8 cellular contexts compared by ENCODE assay signal in genomic region chr17:58657962-58658803, GRCh38. TPM values are rescaled to one million over a fixed set of nuclear protein-coding genes. Genes with fewer than 3 reads are reported as not detected.
A peak's percentile ranks its signal among the peaks of the same experiment; 100 is the strongest.
DNase-seq lines count a peak whose midpoint lies in the region; ATAC-seq, FAIRE-seq and TF ChIP-seq lines count a peak whose summit lies in the region.
"Not testable (repeated sequence)": the region's sequence is repeated elsewhere in the genome, so short reads cannot be mapped to it uniquely, and the experiment has no call there.

No MANE protein-coding gene starts in this region.

- intact Hi-C loops in HepG2 (cut with micrococcal nuclease; ENCODE audit: unreplicated experiment), result not testable (repeated sequence)

- not testable (repeated sequence) for TF ChIP-seq RAD21 in H1 (IDR thresholded peaks at IDR 0.05 in 1 of 2, conservative IDR thresholded peaks at IDR 0.05 in 1 of 2; ENCODE audit: low read depth in 2 of 2, low read length in 2 of 2); HepG2 (CRISPR knock-in tag; IDR thresholded peaks at IDR 0.05)

- TF ChIP-seq EP300 in H1 (IDR thresholded peaks at IDR 0.05; ENCODE audit: borderline replicate concordance in 1 of 2, low read depth in 2 of 2, low read length in 2 of 2); HepG2 (IDR thresholded peaks at IDR 0.05; ENCODE audit: low read depth in 2 of 2, low read length in 2 of 2); HepG2 (CRISPR knock-in tag; IDR thresholded peaks at IDR 0.05; ENCODE audit: borderline replicate concordance); tibial nerve (IDR thresholded peaks at IDR 0.05): not testable (repeated sequence)

- not testable (repeated sequence) for H4K20me1 ChIP-seq in SU-DHL-6 (ENCODE audit: low read depth, low read length); H1 (replicated peaks in 1 of 2; ENCODE audit: control insufficient read depth in 1 of 2, insufficient read depth in 2 of 2, low read length in 2 of 2); HepG2 (ENCODE audit: insufficient read depth, low read length)

- not testable (repeated sequence) for H3K4ac ChIP-seq in H1 (replicated peaks; ENCODE audit: insufficient read length, low read depth, low read length)

- peak; percentile 18 for DNase-seq in ELF-1 (ENCODE audit: low read depth, low spot score)
- not testable (repeated sequence) for DNase-seq in LNCaP clone FGC (ENCODE audit: low read depth); HepG2 (ENCODE audit: low spot score); tibial nerve (ENCODE audit: low spot score in 2 of 2)
- DNase-seq in H1 (ENCODE audit: low read depth in 1 of 2, low spot score in 2 of 2), result peak; percentile 27 to 54

- not testable (repeated sequence) for H3K79me1 ChIP-seq in H1 (ENCODE audit: low read depth, low read length)

- peak; percentile 8; the same call in 2 of the 3 replicates for ATAC-seq in HepG2

- peak overlapping the region; percentile 51; the same call in 1 of the 2 replicates for H3K9ac ChIP-seq in SU-DHL-6 (ENCODE audit: low read length)
- not testable (repeated sequence) for H3K9ac ChIP-seq in H1 (replicated peaks in 1 of 4; ENCODE audit: extremely low read depth in 1 of 4, low read depth in 3 of 4, low read length in 3 of 4); parathyroid adenoma
- peak overlapping the region; percentile 96 for H3K9ac ChIP-seq in HepG2 (ENCODE audit: insufficient read depth, low read depth, low read length)

- H3K4me1 Mint-ChIP-seq in activated naive CD4-positive, alpha-beta T cell treated with anti-CD3 and anti-CD28 coated beads, Interleukin-2, amount 50 U/mL, for 24 hours, result peaks cover 17% of the 10 kb centered on the region

- not testable (repeated sequence) for BruUV-seq in HepG2 (replicated peaks; lab: Mats Ljungman, UMichigan)

- H3K9me2 ChIP-seq in SU-DHL-6 (replicated peaks; ENCODE audit: insufficient read depth, low read length), result not testable (repeated sequence)

- H3K4me1 ChIP-seq in H1 (replicated peaks in 1 of 4; ENCODE audit: control insufficient read depth in 3 of 4, insufficient read depth in 4 of 4, low read length in 3 of 4); parathyroid adenoma; tibial nerve: not testable (repeated sequence)
- H3K4me1 ChIP-seq in HepG2 (ENCODE audit: insufficient read depth, low read length), result peaks cover 14% of the 10 kb centered on the region

- not testable (repeated sequence) for TF ChIP-seq CTCF in LNCaP clone FGC (IDR thresholded peaks at IDR 0.05; ENCODE audit: control insufficient read depth, extremely low read depth, insufficient read depth); SU-DHL-6 (IDR thresholded peaks at IDR 0.05; ENCODE audit: insufficient read depth, low read length, poor library complexity, severe bottlenecking); H1 (IDR thresholded peaks at IDR 0.05; ENCODE audit: control extremely low read depth in 1 of 3, insufficient read depth in 1 of 3, low read depth in 1 of 3, low read length in 3 of 3); HepG2 (CRISPR knock-in tag; IDR thresholded peaks at IDR 0.05); parathyroid adenoma (IDR thresholded peaks at IDR 0.05); tibial nerve (IDR thresholded peaks at IDR 0.05)

- H2BK120ac ChIP-seq in H1 (replicated peaks; ENCODE audit: low read depth, low read length), result not testable (repeated sequence)

- FAIRE-seq in H1 (lab: Jason Lieb, UNC); HepG2 (lab: Jason Lieb, UNC): not testable (repeated sequence)

- in situ Hi-C loops in HepG2 (cut with HindIII; ENCODE audit: extremely low pct_ligation_motif_present, low pct_unique_long_range_greater_than_20kb), result not testable (repeated sequence)

- CTCF ChIA-PET in H1 (lab: Charles Lee; ENCODE audit: partially characterized antibody), result interaction anchor here (1.1 to 1.7 kb wide), 3 partner anchors 26 to 70 kb away, joined by 3 to 5 read pairs (median 4); no protein-coding TSS in a partner anchor
- CTCF ChIA-PET in HepG2 (lab: Yijun Ruan, JAX; ENCODE audit: low intra/inter-chr PET ratio, low total read pairs), result not testable (repeated sequence)

- H2BK12ac ChIP-seq in H1 (ENCODE audit: low read depth, low read length), result not testable (repeated sequence)

- H3K4me3 ChIP-seq in LNCaP clone FGC (ENCODE audit: low read depth, low read length) (peak overlapping the region; percentile 38), H1 (ENCODE audit: extremely low read depth in 1 of 4, insufficient read depth in 2 of 4, low read depth in 3 of 4, low read length in 4 of 4) (peak overlapping the region in 1 of 4 experiments; percentile 62; a peak in 2 of 8 replicates), HepG2 (replicated peaks in 1 of 3; ENCODE audit: insufficient read depth in 1 of 3, low read depth in 2 of 3, low read length in 3 of 3) (peak overlapping the region in 2 of 3 experiments; percentile 35 to 59; a peak in 2 of 6 replicates), parathyroid adenoma (ENCODE audit: low read depth, low read length) (peak overlapping the region; percentile 60), tibial nerve (peak overlapping the region in 2 of 4 donors; percentile 31 to 39)
- not testable (repeated sequence) for H3K4me3 ChIP-seq in SU-DHL-6 (ENCODE audit: insufficient read depth, low read length, poor library complexity, severe bottlenecking)

- peaks cover 12% of the 10 kb centered on the region for H3F3A ChIP-seq in SU-DHL-6 (ENCODE audit: insufficient read depth)

- not testable (repeated sequence) for H3K9me3 Mint-ChIP-seq in activated naive CD4-positive, alpha-beta T cell treated with anti-CD3 and anti-CD28 coated beads, Interleukin-2, amount 50 U/mL, for 24 hours

- H3K14ac ChIP-seq in H1 (ENCODE audit: insufficient read length), result not testable (repeated sequence)

- H3K27me3 Mint-ChIP-seq in activated naive CD4-positive, alpha-beta T cell treated with anti-CD3 and anti-CD28 coated beads, Interleukin-2, amount 50 U/mL, for 24 hours, result not testable (repeated sequence)

- not testable (repeated sequence) for H2BK20ac ChIP-seq in H1 (ENCODE audit: low read length)

- not testable (repeated sequence) for H4K8ac ChIP-seq in H1 (ENCODE audit: extremely low read depth, insufficient read depth, low read length)

- TF ChIP-seq POLR2A in H1 (IDR thresholded peaks at IDR 0.05; ENCODE audit: control extremely low read depth in 1 of 2, low read depth in 2 of 2, low read length in 2 of 2); HepG2 (IDR thresholded peaks at IDR 0.05; ENCODE audit: insufficient read depth in 1 of 2, low read depth in 2 of 2, low read length in 2 of 2); tibial nerve (IDR thresholded peaks at IDR 0.05): not testable (repeated sequence)

- not testable (repeated sequence) for H3K79me2 ChIP-seq in SU-DHL-6 (ENCODE audit: insufficient read depth, low read length); H1 (ENCODE audit: control insufficient read depth in 1 of 2, insufficient read depth in 2 of 2, low read length in 2 of 2); HepG2 (ENCODE audit: insufficient read depth, low read length); parathyroid adenoma

- H3K27ac Mint-ChIP-seq in activated naive CD4-positive, alpha-beta T cell treated with anti-CD3 and anti-CD28 coated beads, Interleukin-2, amount 50 U/mL, for 24 hours, result peak overlapping the region; percentile 99

- H3K4me3 Mint-ChIP-seq in activated naive CD4-positive, alpha-beta T cell treated with anti-CD3 and anti-CD28 coated beads, Interleukin-2, amount 50 U/mL, for 24 hours, result peak overlapping the region; percentile 30

- not testable (repeated sequence) for H3K36me3 ChIP-seq in SU-DHL-6 (ENCODE audit: low read length); H1 (ENCODE audit: control insufficient read depth in 2 of 4, insufficient read depth in 4 of 4, low read length in 3 of 4); HepG2 (replicated peaks in 1 of 2; ENCODE audit: control insufficient read depth in 1 of 2, insufficient read depth in 2 of 2, low read length in 2 of 2); parathyroid adenoma (ENCODE audit: control insufficient read depth, insufficient read depth, low read length); tibial nerve

- not testable (repeated sequence) for H2AFZ ChIP-seq in SU-DHL-6 (ENCODE audit: low read depth, low read length, severe bottlenecking); H1 (ENCODE audit: low read length)
- peak overlapping the region; percentile 94 for H2AFZ ChIP-seq in HepG2 (ENCODE audit: low read length)
- H2AFZ ChIP-seq in parathyroid adenoma, result peak overlapping the region; percentile 80

- WGBS in H1 (ENCODE audit: extremely low coverage in 1 of 2, insufficient coverage in 1 of 2, insufficient read length in 1 of 2, insufficient replicate concordance in 2 of 2, low coverage in 1 of 2, low lambda C conversion rate in 2 of 2, missing lambda C conversion rate in 1 of 2), 2 experiments, result 29% methylated on average over 10 of the region's 10 CpGs; no CpG with 5 or more reads in 1 of the 2 experiments
- WGBS in HepG2 (ENCODE audit: low lambda C conversion rate), result 56% methylated on average over 10 of the region's 10 CpGs
- WGBS in tibial nerve, 2 donors, result 48 to 52% methylated on average over 10 of the region's 10 CpGs

- H3K27ac ChIP-seq in SU-DHL-6 (ENCODE audit: low read depth, low read length) (0 out of 2 replicates have a peak overlapping the region, but pooled peaks have one; percentile 65), HepG2 (ENCODE audit: extremely low read length, insufficient read depth, low read length) (peak overlapping the region; percentile 88), tibial nerve (peak overlapping the region; percentile 65 to 83 (median 78))
- H3K27ac ChIP-seq in H1 (ENCODE audit: low read depth, low read length); parathyroid adenoma: not testable (repeated sequence)

- POLR2A ChIA-PET in H1 (lab: Charles Lee; ENCODE audit: partially characterized antibody) (interaction anchor here (0.6 to 6.5 kb wide), 26 partner anchors 8 to 437 kb away, joined by 3 to 230 read pairs (median 6); partner anchors contain the start of genes RAD51C and TEX14), HepG2 (lab: Yijun Ruan, JAX) (interaction anchor here (0.6 to 5.6 kb wide), 14 partner anchors 10 to 497 kb away, joined by 3 to 154 read pairs (median 4); partner anchors contain the start of genes MTMR4, PRR11, RAD51C and SKA2)

- not testable (repeated sequence) for H3K36me3 Mint-ChIP-seq in activated naive CD4-positive, alpha-beta T cell treated with anti-CD3 and anti-CD28 coated beads, Interleukin-2, amount 50 U/mL, for 24 hours

- not testable (repeated sequence) for H3K27me3 ChIP-seq in SU-DHL-6 (ENCODE audit: low read length); H1 (replicated peaks in 1 of 4; ENCODE audit: control insufficient read depth in 3 of 4, extremely low read depth in 1 of 4, insufficient read depth in 3 of 4, low read length in 3 of 4); HepG2 (ENCODE audit: control insufficient read depth in 1 of 2, insufficient read depth in 2 of 2, low read length in 2 of 2); parathyroid adenoma (ENCODE audit: control insufficient read depth, insufficient read depth, low read length); tibial nerve

- not testable (repeated sequence) for H3K23ac ChIP-seq in H1 (ENCODE audit: insufficient read length)

- H3K18ac ChIP-seq in H1 (ENCODE audit: extremely low read depth, low read length), result not testable (repeated sequence)

- not testable (repeated sequence) for H3K23me2 ChIP-seq in H1 (ENCODE audit: low read depth, low read length)

- not testable (repeated sequence) for H3K56ac ChIP-seq in H1 (replicated peaks; ENCODE audit: insufficient read length, low read depth, low read length)

- H2BK15ac ChIP-seq in H1 (ENCODE audit: low read length), result not testable (repeated sequence)

- not testable (repeated sequence) for H4K5ac ChIP-seq in H1 (ENCODE audit: insufficient read length, low read depth, low read length)

- H3K9me3 ChIP-seq in SU-DHL-6 (ENCODE audit: insufficient read depth, low read length); H1 (ENCODE audit: insufficient read depth in 2 of 2, low read depth in 1 of 2, low read length in 1 of 2); HepG2 (ENCODE audit: low read length); parathyroid adenoma (ENCODE audit: control insufficient read depth, low read length); tibial nerve: not testable (repeated sequence)

- H3K4me2 ChIP-seq in SU-DHL-6 (ENCODE audit: low read depth, low read length, poor library complexity, severe bottlenecking) (peak overlapping the region; percentile 74), H1 (ENCODE audit: insufficient read depth in 1 of 2, low read depth in 2 of 2, low read length in 2 of 2) (peak overlapping the region; percentile 67 to 77), HepG2 (ENCODE audit: low read depth, low read length) (peak overlapping the region; percentile 82), parathyroid adenoma (ENCODE audit: low read length) (peak overlapping the region; percentile 83)

- not testable (repeated sequence) for H2BK5ac ChIP-seq in H1 (ENCODE audit: low read depth, low read length)

- not testable (repeated sequence) for H2AK5ac ChIP-seq in H1 (ENCODE audit: low read depth, low read length)

- not testable (repeated sequence) for H4K91ac ChIP-seq in H1 (replicated peaks; ENCODE audit: insufficient read length, low read length)

RNA-seq across cellular contexts. Expression of gene TEX14, which starts 33.7 kb away (rescaled TPM):
- total RNA-seq in H1 (2021; fragmentation: NEBNext Ultra II Directional; extraction: Animal tissue kit (Norgen Biotek cat#: 25700)), result 0.88 and 2.5 TPM in 2 replicates
- polyA plus RNA-seq in H1 (2011; rRNA removed) (0.55 and 0.83 TPM in 2 replicates), HepG2 (2011; rRNA removed) (0.03 and 0.04 TPM in 2 replicates)
- polyA plus RNA-seq in H1 (2011; cell fraction: cytosol; rRNA removed), result 0.75 TPM
- polyA plus RNA-seq in H1 (2011; cell fraction: nucleus; rRNA removed), result 0.43 TPM
- 1.4 to 2.1 TPM (median 1.8 TPM) in 4 replicates for polyA plus RNA-seq in H1 (2012, experiment 1 of 2)
- 0.13 TPM for polyA plus RNA-seq in H1 (2012, experiment 2 of 2)
- 1.9 TPM for polyA plus RNA-seq in H1 (2013, experiment 1 of 2)
- polyA plus RNA-seq in H1 (2013, experiment 2 of 2), result 1.4 TPM
- polyA minus RNA-seq in H1 (2011; rRNA and poly(A)+ RNA removed), result 0.56 and 0.60 TPM in 2 replicates
- polyA minus RNA-seq in H1 (2011; cell fraction: cytosol; rRNA and poly(A)+ RNA removed), result 0.22 TPM
- polyA minus RNA-seq in H1 (2011; cell fraction: nucleus; rRNA and poly(A)+ RNA removed), result 1.1 TPM
- total RNA-seq in HepG2 (2016; rRNA removed; fragmentation: Illumina TruSeq; extraction: Trizol) (0.07 TPM in 1 of 2 replicates, not detected in the other), tibial nerve (under 1 TPM in 2 of 4 donors, not detected in 2; under 0.01 to 0.21 TPM)
- not detected in 2 replicates for total RNA-seq in HepG2 (2016; cell fraction: cytosol; rRNA removed; fragmentation: Illumina TruSeq; extraction: Trizol; ENCODE audit: low read depth)
- total RNA-seq in HepG2 (2016; cell fraction: insoluble cytoplasmic fraction; rRNA removed; fragmentation: Illumina TruSeq; extraction: Trizol), result not detected in 2 replicates
- not detected in 2 replicates for total RNA-seq in HepG2 (2016; cell fraction: membrane; rRNA removed; fragmentation: Illumina TruSeq; extraction: Trizol)
- 0.06 TPM in 1 of 2 replicates, not detected in the other for total RNA-seq in HepG2 (2016; cell fraction: nucleus; rRNA removed; fragmentation: Illumina TruSeq; extraction: Trizol)
- 0.01 and 0.03 TPM in 2 replicates for polyA plus RNA-seq in HepG2 (2011; cell fraction: cytosol; rRNA removed)
- 0.09 and 0.11 TPM in 2 replicates for polyA plus RNA-seq in HepG2 (2011; cell fraction: nucleus; rRNA removed)
- 0.08 TPM in 1 of 2 replicates, not detected in the other for polyA plus RNA-seq in HepG2 (2012)
- polyA plus RNA-seq in HepG2 (2016; cell fraction: cytosol; fragmentation: Illumina TruSeq; extraction: Trizol; ENCODE audit: low read depth), result not detected in 2 replicates
- polyA plus RNA-seq in HepG2 (2016; cell fraction: insoluble cytoplasmic fraction; fragmentation: Illumina TruSeq; extraction: Trizol; ENCODE audit: low read depth), result not detected in 2 replicates
- not detected in 2 replicates for polyA plus RNA-seq in HepG2 (2016; cell fraction: membrane; fragmentation: Illumina TruSeq; extraction: Trizol; ENCODE audit: low read depth)
- not detected in 2 replicates for polyA plus RNA-seq in HepG2 (2016; cell fraction: nucleus; fragmentation: Illumina TruSeq; extraction: Trizol; ENCODE audit: insufficient read depth, low read depth)
- polyA minus RNA-seq in HepG2 (2011; rRNA and poly(A)+ RNA removed; ENCODE audit: low replicate concordance), result 0.02 and 0.04 TPM in 2 replicates
- polyA minus RNA-seq in HepG2 (2011; cell fraction: cytosol; rRNA and poly(A)+ RNA removed), result not detected in 2 replicates
- polyA minus RNA-seq in HepG2 (2011; cell fraction: nucleus; rRNA and poly(A)+ RNA removed), result 0.12 and 0.26 TPM in 2 replicates

RNA-seq across cellular contexts. Expression of gene RAD51C, which starts 34.2 kb away (rescaled TPM):
- 10.2 and 10.4 TPM in 2 replicates for total RNA-seq in H1 (2021; fragmentation: NEBNext Ultra II Directional; extraction: Animal tissue kit (Norgen Biotek cat#: 25700))
- 9.6 and 21.7 TPM in 2 replicates for polyA plus RNA-seq in H1 (2011; rRNA removed)
- 23.1 TPM for polyA plus RNA-seq in H1 (2011; cell fraction: cytosol; rRNA removed)
- polyA plus RNA-seq in H1 (2011; cell fraction: nucleus; rRNA removed), result 4.2 TPM
- 21.6 to 35.9 TPM (median 23.9 TPM) in 4 replicates for polyA plus RNA-seq in H1 (2012, experiment 1 of 2)
- polyA plus RNA-seq in H1 (2012, experiment 2 of 2), result 9.4 TPM
- polyA plus RNA-seq in H1 (2013, experiment 1 of 2), result 22.2 TPM
- 22.3 TPM for polyA plus RNA-seq in H1 (2013, experiment 2 of 2)
- 16.8 and 25.2 TPM in 2 replicates for polyA minus RNA-seq in H1 (2011; rRNA and poly(A)+ RNA removed)
- polyA minus RNA-seq in H1 (2011; cell fraction: cytosol; rRNA and poly(A)+ RNA removed), result 8.7 TPM
- 12.5 TPM for polyA minus RNA-seq in H1 (2011; cell fraction: nucleus; rRNA and poly(A)+ RNA removed)
- 106 and 151 TPM in 2 replicates for total RNA-seq in HepG2 (2016; rRNA removed; fragmentation: Illumina TruSeq; extraction: Trizol)
- total RNA-seq in HepG2 (2016; cell fraction: cytosol; rRNA removed; fragmentation: Illumina TruSeq; extraction: Trizol; ENCODE audit: low read depth), result 50.0 and 53.5 TPM in 2 replicates
- 110 and 163 TPM in 2 replicates for total RNA-seq in HepG2 (2016; cell fraction: insoluble cytoplasmic fraction; rRNA removed; fragmentation: Illumina TruSeq; extraction: Trizol)
- 68.8 and 79.6 TPM in 2 replicates for total RNA-seq in HepG2 (2016; cell fraction: membrane; rRNA removed; fragmentation: Illumina TruSeq; extraction: Trizol)
- 50.4 and 54.3 TPM in 2 replicates for total RNA-seq in HepG2 (2016; cell fraction: nucleus; rRNA removed; fragmentation: Illumina TruSeq; extraction: Trizol)
- 27.3 and 38.5 TPM in 2 replicates for polyA plus RNA-seq in HepG2 (2011; rRNA removed)
- 23.1 and 25.8 TPM in 2 replicates for polyA plus RNA-seq in HepG2 (2011; cell fraction: cytosol; rRNA removed)
- polyA plus RNA-seq in HepG2 (2011; cell fraction: nucleus; rRNA removed), result 8.0 and 12.1 TPM in 2 replicates
- polyA plus RNA-seq in HepG2 (2012), result 34.0 and 48.5 TPM in 2 replicates
- 57.5 and 61.7 TPM in 2 replicates for polyA plus RNA-seq in HepG2 (2016; cell fraction: cytosol; fragmentation: Illumina TruSeq; extraction: Trizol; ENCODE audit: low read depth)
- 139 and 168 TPM in 2 replicates for polyA plus RNA-seq in HepG2 (2016; cell fraction: insoluble cytoplasmic fraction; fragmentation: Illumina TruSeq; extraction: Trizol; ENCODE audit: low read depth)
- 63.2 and 65.8 TPM in 2 replicates for polyA plus RNA-seq in HepG2 (2016; cell fraction: membrane; fragmentation: Illumina TruSeq; extraction: Trizol; ENCODE audit: low read depth)
- polyA plus RNA-seq in HepG2 (2016; cell fraction: nucleus; fragmentation: Illumina TruSeq; extraction: Trizol; ENCODE audit: insufficient read depth, low read depth), result 70.5 and 75.0 TPM in 2 replicates
- polyA minus RNA-seq in HepG2 (2011; rRNA and poly(A)+ RNA removed; ENCODE audit: low replicate concordance), result 6.8 and 14.3 TPM in 2 replicates
- polyA minus RNA-seq in HepG2 (2011; cell fraction: cytosol; rRNA and poly(A)+ RNA removed), result 7.0 and 7.6 TPM in 2 replicates
- 19.2 and 27.5 TPM in 2 replicates for polyA minus RNA-seq in HepG2 (2011; cell fraction: nucleus; rRNA and poly(A)+ RNA removed)
- 10 to 100 TPM; 10.3 to 18.8 (median 13.5) TPM for total RNA-seq in tibial nerve
